Comparison of ENCODE assay signal across 22 cellular contexts in genomic region chr3:29533992-29534391, GRCh38.
DNase-seq lines count a peak whose midpoint lies in the region; ATAC-seq, FAIRE-seq and TF ChIP-seq lines count a peak whose summit lies in the region.
"Had no signal": no experiment of that assay in that cellular context is flagged by ENCODE, and none has a peak within 500 bp of the region (broad histone marks: within the 10 kb centered on the region; RNA-seq: fewer than 3 reads in every experiment).

No MANE protein-coding gene starts in this region.

- TF ChIP-seq CTCF in left ventricle myocardium inferior (IDR thresholded peaks at IDR 0.05; ENCODE audit: borderline replicate concordance) (no peak), endothelial cell of umbilical vein (IDR thresholded peaks at IDR 0.05; ENCODE audit: extremely low read depth in 1 of 2, insufficient read depth in 1 of 2, low read depth in 1 of 2, low read length in 2 of 2) (no peak), PC-3 (conservative IDR thresholded peaks at IDR 0.05; ENCODE audit: low read depth, low read length) (no peak)

- CTCF ChIA-PET in endothelial cell of umbilical vein (lab: Charles Lee) (no interaction called here), PC-3 (lab: Charles Lee) (no interaction called here)

- no peaks in the 10 kb centered on the region for H4K20me1 ChIP-seq in endothelial cell of umbilical vein (replicated peaks; ENCODE audit: control insufficient read depth, extremely low read depth, insufficient read depth, low read length)
- H4K20me1 ChIP-seq in PC-3 (ENCODE audit: low read length): no peaks in the 10 kb centered on the region
- H4K20me1 ChIP-seq: BLaER1 treated with 17β-estradiol and CSF1 and Interleukin-3, amounts not matched to agents 10 nM and 100 nM had no signal

- ATAC-seq in right cardiac atrium (no peak), PC-3 (no peak), GM18517 (IDR thresholded peaks at IDR 0.05; ENCODE audit: unreplicated experiment) (no peak), GM18861 (IDR thresholded peaks at IDR 0.05; ENCODE audit: unreplicated experiment) (no peak)
- ATAC-seq: A549; CD8-positive, alpha-beta T cell had no signal

- H3K27me3 ChIP-seq in left ventricle myocardium inferior (ENCODE audit: low read depth) (no peaks in the 10 kb centered on the region), right cardiac atrium (ENCODE audit: control insufficient read depth, insufficient read depth) (no peaks in the 10 kb centered on the region), endothelial cell of umbilical vein (ENCODE audit: control insufficient read depth in 2 of 2, insufficient read depth in 2 of 2, low read length in 2 of 2) (no peaks in the 10 kb centered on the region), small intestine (ENCODE audit: control insufficient read depth in 2 of 2, insufficient read depth in 2 of 2, low read length in 2 of 2) (no peaks in the 10 kb centered on the region), PC-3 (ENCODE audit: low read length) (no peaks in the 10 kb centered on the region)
- H3K27me3 ChIP-seq: BLaER1 treated with 17β-estradiol and CSF1 and Interleukin-3, amounts not matched to agents 10 nM and 100 nM had no signal

- H3K36me3 ChIP-seq in left ventricle myocardium inferior (no peaks in the 10 kb centered on the region), endothelial cell of umbilical vein (ENCODE audit: control insufficient read depth in 2 of 2, extremely low read depth in 1 of 2, insufficient read depth in 2 of 2, low read length in 2 of 2) (no peaks in the 10 kb centered on the region), small intestine (ENCODE audit: control insufficient read depth in 2 of 2, insufficient read depth in 2 of 2, low read length in 2 of 2) (no peaks in the 10 kb centered on the region), PC-3 (ENCODE audit: low read depth, low read length) (no peaks in the 10 kb centered on the region)
- H3K36me3 ChIP-seq: BLaER1 treated with 17β-estradiol and CSF1 and Interleukin-3, amounts not matched to agents 10 nM and 100 nM had no signal

- TF ChIP-seq POLR2A in endothelial cell of umbilical vein (IDR thresholded peaks at IDR 0.05; ENCODE audit: low read depth, low read length): no peak

- dilution Hi-C loops in endothelial cell of umbilical vein (cut with MboI; ENCODE audit: extremely low pct_ligation_motif_present, low sequenced_read_pairs): no loop called here

- POLR2A ChIA-PET in endothelial cell of umbilical vein (lab: Charles Lee) (no interaction called here), PC-3 (lab: Charles Lee; ENCODE audit: unreplicated experiment) (no interaction called here)

- H3K79me2 ChIP-seq in endothelial cell of umbilical vein (ENCODE audit: control insufficient read depth, insufficient read depth, low read length): no peaks in the 10 kb centered on the region
- no peaks in the 10 kb centered on the region for H3K79me2 ChIP-seq in PC-3 (ENCODE audit: low read length)

- no peaks in the 10 kb centered on the region for H3K9me2 ChIP-seq in PC-3 (replicated peaks; ENCODE audit: low read length)

- H3K4me2 ChIP-seq in endothelial cell of umbilical vein (ENCODE audit: insufficient read depth, low read length): no peak overlapping the region
- no peak overlapping the region for H3K4me2 ChIP-seq in PC-3 (ENCODE audit: low read length)
- H3K4me2 ChIP-seq: A549; BLaER1 treated with 17β-estradiol and CSF1 and Interleukin-3, amounts not matched to agents 10 nM and 100 nM had no signal

- no peaks in the 10 kb centered on the region for H3K9me1 ChIP-seq in endothelial cell of umbilical vein (replicated peaks; ENCODE audit: control insufficient read depth, extremely low read depth, insufficient read depth, low read length)

- H2AFZ ChIP-seq in endothelial cell of umbilical vein (ENCODE audit: low read depth, low read length) (no peak overlapping the region), PC-3 (ENCODE audit: low read length) (no peak overlapping the region)

- H3K4me1 ChIP-seq in left ventricle myocardium inferior (peaks cover 58% of the 10 kb centered on the region), right cardiac atrium (ENCODE audit: control insufficient read depth, insufficient read depth, low read length) (peaks cover 10% of the 10 kb centered on the region), endothelial cell of umbilical vein (ENCODE audit: control insufficient read depth, extremely low read depth, insufficient read depth, low read length) (peaks cover 23% of the 10 kb centered on the region), small intestine (ENCODE audit: control insufficient read depth in 2 of 2, insufficient read depth in 1 of 2, low read depth in 1 of 2, low read length in 1 of 2) (no peaks in the 10 kb centered on the region), PC-3 (ENCODE audit: insufficient read depth, low read length) (peaks cover 7% of the 10 kb centered on the region)
- H3K4me1 ChIP-seq: A549; BLaER1 treated with 17β-estradiol and CSF1 and Interleukin-3, amounts not matched to agents 10 nM and 100 nM had no signal

- H3K9me3 ChIP-seq in left ventricle myocardium inferior (replicated peaks) (no peaks in the 10 kb centered on the region), right cardiac atrium (ENCODE audit: control insufficient read depth, low read length) (no peaks in the 10 kb centered on the region), endothelial cell of umbilical vein (replicated peaks; ENCODE audit: control insufficient read depth, insufficient read depth, low read length) (no peaks in the 10 kb centered on the region), small intestine (ENCODE audit: control insufficient read depth, low read depth) (no peaks in the 10 kb centered on the region), PC-3 (ENCODE audit: low read length) (no peaks in the 10 kb centered on the region)
- H3K9me3 ChIP-seq: A549; BLaER1 treated with 17β-estradiol and CSF1 and Interleukin-3, amounts not matched to agents 10 nM and 100 nM; Caco-2 had no signal

- DNase-seq in left ventricle myocardium inferior: no peak
- DNase-seq in right cardiac atrium: no peak
- DNase-seq in endothelial cell of umbilical vein (ENCODE audit: low read depth, low spot score): peak; percentile 86
- peak; percentile 67 for DNase-seq in left kidney (ENCODE audit: low read depth, low spot score)
- peak; percentile 5 for DNase-seq in small intestine
- no peak for DNase-seq in PC-3
- DNase-seq: AML-193; Calu3; CD4-positive, alpha-beta T cell; CD8-positive, alpha-beta T cell; DMS79 treated with DMSO at 0.1 percent for 48 hours; GF-D8 had no signal

- H3K9ac ChIP-seq in endothelial cell of umbilical vein (replicated peaks; ENCODE audit: extremely low read depth, insufficient read depth, low read length): no peak overlapping the region
- H3K9ac ChIP-seq in PC-3 (ENCODE audit: low read length): no peak overlapping the region
- H3K9ac ChIP-seq: BLaER1 treated with 17β-estradiol and CSF1 and Interleukin-3, amounts not matched to agents 10 nM and 100 nM had no signal

- peak overlapping the region; percentile 12 for H3K27ac ChIP-seq in left ventricle myocardium inferior (replicated peaks)
- no peak overlapping the region for H3K27ac ChIP-seq in right cardiac atrium (ENCODE audit: low read length)
- no peak overlapping the region for H3K27ac ChIP-seq in endothelial cell of umbilical vein (ENCODE audit: insufficient read depth, low read depth, low read length)
- no peak overlapping the region for H3K27ac ChIP-seq in small intestine (ENCODE audit: low read depth in 1 of 2, low read length in 1 of 2)
- H3K27ac ChIP-seq in PC-3 (ENCODE audit: low read length): no peak overlapping the region
- H3K27ac ChIP-seq: 22Rv1; A549; BLaER1 treated with 17β-estradiol and CSF1 and Interleukin-3, amounts not matched to agents 10 nM and 100 nM; C4-2B had no signal

- intact Hi-C loops in left ventricle myocardium inferior (cut with micrococcal nuclease): no loop called here
- intact Hi-C loops in right cardiac atrium (cut with DNase I): no loop called here
- intact Hi-C loops in endothelial cell of umbilical vein (cut with micrococcal nuclease): no loop called here
- intact Hi-C loops in PC-3 (cut with micrococcal nuclease): no loop called here

- WGBS in right cardiac atrium: 75% methylated on average over 3 of the region's 3 CpGs
- WGBS in small intestine, 3 donors: 57 to 76% (median 73%) methylated on average over 3 of the region's 3 CpGs

- H3K4me3 ChIP-seq in left ventricle myocardium inferior (no peak overlapping the region), right cardiac atrium (ENCODE audit: low read length) (no peak overlapping the region), endothelial cell of umbilical vein (replicated peaks in 1 of 3; ENCODE audit: insufficient read depth in 1 of 3, low read depth in 1 of 3, low read length in 3 of 3) (no peak overlapping the region), small intestine (ENCODE audit: low read depth in 1 of 2, low read length in 2 of 2) (no peak overlapping the region), PC-3 (ENCODE audit: low read length) (no peak overlapping the region)
- H3K4me3 ChIP-seq: A549; BLaER1 treated with 17β-estradiol and CSF1 and Interleukin-3, amounts not matched to agents 10 nM and 100 nM had no signal

- H3F3A ChIP-seq in PC-3 (ENCODE audit: low read length, unreplicated experiment): no peaks in the 10 kb centered on the region

- FAIRE-seq in endothelial cell of umbilical vein (lab: Jason Lieb, UNC) (no peak), small intestine (lab: Jason Lieb, UNC) (no peak)
- FAIRE-seq: D721Med, GM12891, GM19239 had no signal

- BruUV-seq in endothelial cell of umbilical vein (replicated peaks; lab: Mats Ljungman, UMichigan) (no TSS peak), PC-3 (replicated peaks; lab: Mats Ljungman, UMichigan) (no TSS peak)

TF ChIP-seq in endothelial cell of umbilical vein, 7 proteins besides CTCF, POLR2A, EP300 and RAD21:
- TF ChIP-seq JUN (IDR thresholded peaks at IDR 0.05; ENCODE audit: borderline replicate concordance, insufficient read depth, insufficient read length, low read depth) (peak; percentile 13), POLR2AphosphoS5 (IDR thresholded peaks at IDR 0.05; ENCODE audit: insufficient read depth, low read depth, low read length) (no peak), MYC (IDR thresholded peaks at IDR 0.05; ENCODE audit: low read depth, low read length) (no peak)

Comparison
In these comparisons a context has a peak if more than half of its experiments do, and no peak if none do; other contexts are left out.
1. DNase-seq: peak in endothelial cell of umbilical vein (single experiment), left kidney (single experiment) and small intestine (single experiment); none in left ventricle myocardium inferior (single experiment), right cardiac atrium (0 of 3) and PC-3 (single experiment).